Comparison of ENCODE assay signal across 21 cellular contexts in genomic region chr3:17643691-17644090, GRCh38.
DNase-seq lines count a peak whose midpoint lies in the region; ATAC-seq and TF ChIP-seq lines count a peak whose summit lies in the region.
"Had no signal": no experiment of that assay in that cellular context is flagged by ENCODE, and none has a peak within 500 bp of the region (broad histone marks: within the 10 kb centered on the region; RNA-seq: fewer than 3 reads in every experiment).

No MANE protein-coding gene starts in this region.

- H3K9ac ChIP-seq in adipocyte (ENCODE audit: low read length): no peak overlapping the region

- peak; percentile 77 for DNase-seq in EH (ENCODE audit: low read depth)
- DNase-seq in adipocyte (ENCODE audit: low read depth): peak; percentile 83
- peak; percentile 69 for DNase-seq in fibroblast of pulmonary artery (ENCODE audit: low read depth)
- peak; percentile 69 for DNase-seq in skeletal muscle cell (ENCODE audit: low read depth)
- DNase-seq in activated CD4-positive, alpha-beta T cell treated with anti-CD3 and anti-CD28 coated beads, Interleukin-2, amount 50 U/mL, for 4 hours: no peak
- DNase-seq in hepatic stellate cell (ENCODE audit: low spot score): no peak
- DNase-seq: activated CD8-positive, alpha-beta memory T cell treated with anti-CD3 and anti-CD28 coated beads for 24 hours; COR-L47; left colon; NCI-H2029; NCI-H446; NK-92 treated with Interleukin-12 subunit alpha and Interleukin-12 subunit beta, amount 100 ng/mL, for 24 hours; stimulated activated CD4-positive, alpha-beta T cell treated with anti-CD3 and anti-CD28 coated beads, Interleukin-15, amount 100 ng/mL, for 24 hours; T-helper 9 cell had no signal

- ATAC-seq in GM18861 (IDR thresholded peaks at IDR 0.05; ENCODE audit: unreplicated experiment): no peak
- ATAC-seq in HG02938 (IDR thresholded peaks at IDR 0.05; ENCODE audit: unreplicated experiment): no peak
- ATAC-seq: activated CD4-positive, CD25-positive, alpha-beta regulatory T cell treated with anti-CD3 and anti-CD28 coated beads, Interleukin-2, amount 50 U/mL, for 24 hours; HCT116; K562; left colon had no signal

- H3K4me1 ChIP-seq in adipocyte (ENCODE audit: control insufficient read depth, insufficient read depth, low read length): peaks cover 47% of the 10 kb centered on the region
- H3K4me1 ChIP-seq: breast epithelium had no signal

- no peaks in the 10 kb centered on the region for H3K36me3 ChIP-seq in adipocyte (ENCODE audit: control insufficient read depth, insufficient read depth, low read length, severe bottlenecking)
- H3K36me3 ChIP-seq: breast epithelium, right atrium auricular region had no signal

- no peaks in the 10 kb centered on the region for H3K9me3 ChIP-seq in adipocyte (ENCODE audit: control insufficient read depth, low read length)
- H3K9me3 ChIP-seq: breast epithelium, right atrium auricular region had no signal

- no peak overlapping the region for H3K4me3 ChIP-seq in adipocyte (ENCODE audit: low read length)
- H3K4me3 ChIP-seq in fibroblast of pulmonary artery (replicated peaks; ENCODE audit: low read depth, low read length): no peak overlapping the region
- no peak overlapping the region for H3K4me3 ChIP-seq in skeletal muscle cell (ENCODE audit: low read depth, low read length)
- H3K4me3 ChIP-seq: breast epithelium, K562, right atrium auricular region had no signal

- no peaks in the 10 kb centered on the region for H3K27me3 ChIP-seq in adipocyte (replicated peaks; ENCODE audit: control insufficient read depth, insufficient read depth, low read length)
- H3K27me3 ChIP-seq: breast epithelium, right atrium auricular region had no signal

- no peak for TF ChIP-seq CTCF in fibroblast of pulmonary artery (IDR thresholded peaks at IDR 0.05; ENCODE audit: low read length, missing control alignments)

Comparison
In these comparisons a context has a peak if more than half of its experiments do, and no peak if none do; other contexts are left out.
1. DNase-seq: peak in EH (single experiment), adipocyte (single experiment), fibroblast of pulmonary artery (single experiment) and skeletal muscle cell (single experiment); none in activated CD4-positive, alpha-beta T cell treated with anti-CD3 and anti-CD28 coated beads, Interleukin-2, amount 50 U/mL, for 4 hours (0 of 2) and hepatic stellate cell (single experiment).